In the genomic region with DNA sequence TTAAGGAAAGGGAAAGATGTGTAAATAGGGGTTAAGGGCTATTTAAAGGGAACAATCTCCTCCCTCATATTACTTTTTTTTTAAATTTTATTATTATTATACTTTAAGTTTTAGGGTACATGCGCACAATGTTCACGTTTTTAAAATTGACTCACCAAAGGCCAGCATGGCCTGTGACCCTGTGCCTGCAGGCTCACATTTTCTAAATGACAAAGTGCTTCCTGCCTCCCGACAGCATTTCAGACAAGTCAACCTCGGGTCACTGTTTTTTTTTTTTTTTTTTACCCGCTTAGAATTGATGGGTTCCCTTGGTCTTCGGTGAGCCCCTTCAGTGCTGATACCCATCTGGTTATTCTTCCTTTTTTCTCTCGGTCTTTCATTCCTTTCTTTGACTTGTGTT, we compare ENCODE assay signal across 1 cellular context.
TF ChIP-seq lines count a peak whose summit lies in the region.

No MANE protein-coding gene starts in this region.

TF ChIP-seq in GM23338, 12 proteins besides CTCF, POLR2A, EP300 and RAD21 (continued from another document):
- TF ChIP-seq, protein P1, sequence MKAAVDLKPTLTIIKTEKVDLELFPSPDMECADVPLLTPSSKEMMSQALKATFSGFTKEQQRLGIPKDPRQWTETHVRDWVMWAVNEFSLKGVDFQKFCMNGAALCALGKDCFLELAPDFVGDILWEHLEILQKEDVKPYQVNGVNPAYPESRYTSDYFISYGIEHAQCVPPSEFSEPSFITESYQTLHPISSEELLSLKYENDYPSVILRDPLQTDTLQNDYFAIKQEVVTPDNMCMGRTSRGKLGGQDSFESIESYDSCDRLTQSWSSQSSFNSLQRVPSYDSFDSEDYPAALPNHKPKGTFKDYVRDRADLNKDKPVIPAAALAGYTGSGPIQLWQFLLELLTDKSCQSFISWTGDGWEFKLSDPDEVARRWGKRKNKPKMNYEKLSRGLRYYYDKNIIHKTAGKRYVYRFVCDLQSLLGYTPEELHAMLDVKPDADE (IDR thresholded peaks at IDR 0.05), result no peak
- TF ChIP-seq ZNF114 (CRISPR knock-in tag; IDR thresholded peaks at IDR 0.05) (no peak), POLR2AphosphoS5 (IDR thresholded peaks at IDR 0.05; ENCODE audit: low read depth) (no peak), STAT1 (IDR thresholded peaks at IDR 0.05; ENCODE audit: unreplicated experiment) (no peak), CREB1 (CRISPR knock-in tag; IDR thresholded peaks at IDR 0.05; ENCODE audit: low read depth) (no peak), JUNB (IDR thresholded peaks at IDR 0.05; ENCODE audit: unreplicated experiment) (no peak), EZH2 (IDR thresholded peaks at IDR 0.05; ENCODE audit: low read depth, unreplicated experiment) (no peak), NANOG (IDR thresholded peaks at IDR 0.05; ENCODE audit: borderline replicate concordance) (no peak), ZNF331 (CRISPR knock-in tag; IDR thresholded peaks at IDR 0.05; ENCODE audit: low read depth) (no peak)
- TF ChIP-seq, protein P2, sequence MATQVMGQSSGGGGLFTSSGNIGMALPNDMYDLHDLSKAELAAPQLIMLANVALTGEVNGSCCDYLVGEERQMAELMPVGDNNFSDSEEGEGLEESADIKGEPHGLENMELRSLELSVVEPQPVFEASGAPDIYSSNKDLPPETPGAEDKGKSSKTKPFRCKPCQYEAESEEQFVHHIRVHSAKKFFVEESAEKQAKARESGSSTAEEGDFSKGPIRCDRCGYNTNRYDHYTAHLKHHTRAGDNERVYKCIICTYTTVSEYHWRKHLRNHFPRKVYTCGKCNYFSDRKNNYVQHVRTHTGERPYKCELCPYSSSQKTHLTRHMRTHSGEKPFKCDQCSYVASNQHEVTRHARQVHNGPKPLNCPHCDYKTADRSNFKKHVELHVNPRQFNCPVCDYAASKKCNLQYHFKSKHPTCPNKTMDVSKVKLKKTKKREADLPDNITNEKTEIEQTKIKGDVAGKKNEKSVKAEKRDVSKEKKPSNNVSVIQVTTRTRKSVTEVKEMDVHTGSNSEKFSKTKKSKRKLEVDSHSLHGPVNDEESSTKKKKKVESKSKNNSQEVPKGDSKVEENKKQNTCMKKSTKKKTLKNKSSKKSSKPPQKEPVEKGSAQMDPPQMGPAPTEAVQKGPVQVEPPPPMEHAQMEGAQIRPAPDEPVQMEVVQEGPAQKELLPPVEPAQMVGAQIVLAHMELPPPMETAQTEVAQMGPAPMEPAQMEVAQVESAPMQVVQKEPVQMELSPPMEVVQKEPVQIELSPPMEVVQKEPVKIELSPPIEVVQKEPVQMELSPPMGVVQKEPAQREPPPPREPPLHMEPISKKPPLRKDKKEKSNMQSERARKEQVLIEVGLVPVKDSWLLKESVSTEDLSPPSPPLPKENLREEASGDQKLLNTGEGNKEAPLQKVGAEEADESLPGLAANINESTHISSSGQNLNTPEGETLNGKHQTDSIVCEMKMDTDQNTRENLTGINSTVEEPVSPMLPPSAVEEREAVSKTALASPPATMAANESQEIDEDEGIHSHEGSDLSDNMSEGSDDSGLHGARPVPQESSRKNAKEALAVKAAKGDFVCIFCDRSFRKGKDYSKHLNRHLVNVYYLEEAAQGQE (IDR thresholded peaks at IDR 0.05; ENCODE audit: unreplicated experiment), result no peak
